ENCODE assay signal across 1 cellular context in the genomic region with DNA sequence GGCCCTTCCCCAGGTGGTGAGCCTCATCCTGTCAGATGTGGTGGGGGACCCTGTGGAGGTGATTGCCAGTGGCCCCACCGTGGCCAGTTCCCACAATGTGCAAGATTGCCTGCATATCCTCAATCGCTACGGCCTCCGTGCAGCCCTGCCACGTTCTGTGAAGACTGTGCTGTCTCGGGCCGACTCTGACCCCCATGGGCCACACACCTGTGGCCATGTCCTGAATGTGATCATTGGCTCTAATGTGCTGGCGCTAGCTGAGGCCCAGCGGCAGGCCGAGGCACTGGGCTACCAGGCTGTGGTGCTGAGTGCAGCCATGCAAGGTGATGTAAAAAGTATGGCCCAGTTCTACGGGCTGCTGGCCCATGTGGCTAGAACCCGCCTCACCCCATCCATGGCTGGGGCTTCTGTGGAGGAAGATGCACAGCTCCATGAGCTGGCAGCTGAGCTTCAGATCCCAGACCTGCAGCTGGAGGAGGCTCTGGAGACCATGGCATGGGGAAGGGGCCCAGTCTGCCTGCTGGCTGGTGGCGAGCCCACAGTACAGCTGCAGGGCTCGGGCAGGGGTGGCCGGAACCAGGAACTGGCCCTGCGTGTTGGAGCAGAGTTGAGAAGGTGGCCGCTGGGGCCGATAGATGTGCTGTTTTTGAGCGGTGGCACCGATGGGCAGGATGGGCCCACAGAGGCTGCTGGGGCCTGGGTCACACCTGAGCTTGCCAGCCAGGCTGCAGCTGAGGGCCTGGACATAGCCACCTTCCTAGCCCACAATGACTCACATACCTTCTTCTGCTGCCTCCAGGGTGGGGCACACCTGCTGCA.
TF ChIP-seq lines count a peak whose summit lies in the region.

No MANE protein-coding gene starts in this region.

TF ChIP-seq in GM12878, 131 proteins besides CTCF, POLR2A, EP300 and RAD21 (continued from another document):
- no peak for TF ChIP-seq HCFC1 (IDR thresholded peaks at IDR 0.05; ENCODE audit: low read length)
